ENCODE assay signal across 1 cellular context in genomic region chr17:32302860-32303649, GRCh38.
A peak's percentile ranks its signal among the peaks of the same experiment; 100 is the strongest.
TF ChIP-seq lines count a peak whose summit lies in the region.

No MANE protein-coding gene starts in this region.

TF ChIP-seq in WTC11, 78 proteins besides CTCF, POLR2A, EP300 and RAD21:
- TF ChIP-seq NFE2L1 (CRISPR knock-in tag; IDR thresholded peaks at IDR 0.05) (no peak), RELA (CRISPR knock-in tag; IDR thresholded peaks at IDR 0.05; ENCODE audit: borderline replicate concordance) (no peak), MAX (CRISPR knock-in tag; IDR thresholded peaks at IDR 0.05) (peak; percentile 72), ZNF232 (CRISPR knock-in tag; IDR thresholded peaks at IDR 0.05) (0 out of 2 replicates have a peak, but pooled peaks have one; percentile 44), SP1 (CRISPR knock-in tag; conservative IDR thresholded peaks at IDR 0.05) (0 out of 2 replicates have a peak, but pooled peaks have one; percentile 35), ZNF423 (CRISPR knock-in tag; IDR thresholded peaks at IDR 0.05) (peak; percentile 11; the same call in 1 of the 2 replicates), JAZF1 (CRISPR knock-in tag; IDR thresholded peaks at IDR 0.05) (no peak), GRHL2 (CRISPR knock-in tag; IDR thresholded peaks at IDR 0.05; ENCODE audit: insufficient replicate concordance, severe bottlenecking) (no peak), CREB1 (CRISPR knock-in tag; IDR thresholded peaks at IDR 0.05) (no peak), TEAD1 (CRISPR knock-in tag; IDR thresholded peaks at IDR 0.05) (peak; percentile 47; the same call in 1 of the 2 replicates), ATF3 (CRISPR knock-in tag; conservative IDR thresholded peaks at IDR 0.05) (no peak), E2F5 (CRISPR knock-in tag; IDR thresholded peaks at IDR 0.05) (peak; percentile 35; the same call in 1 of the 2 replicates)
